In the genomic region with DNA sequence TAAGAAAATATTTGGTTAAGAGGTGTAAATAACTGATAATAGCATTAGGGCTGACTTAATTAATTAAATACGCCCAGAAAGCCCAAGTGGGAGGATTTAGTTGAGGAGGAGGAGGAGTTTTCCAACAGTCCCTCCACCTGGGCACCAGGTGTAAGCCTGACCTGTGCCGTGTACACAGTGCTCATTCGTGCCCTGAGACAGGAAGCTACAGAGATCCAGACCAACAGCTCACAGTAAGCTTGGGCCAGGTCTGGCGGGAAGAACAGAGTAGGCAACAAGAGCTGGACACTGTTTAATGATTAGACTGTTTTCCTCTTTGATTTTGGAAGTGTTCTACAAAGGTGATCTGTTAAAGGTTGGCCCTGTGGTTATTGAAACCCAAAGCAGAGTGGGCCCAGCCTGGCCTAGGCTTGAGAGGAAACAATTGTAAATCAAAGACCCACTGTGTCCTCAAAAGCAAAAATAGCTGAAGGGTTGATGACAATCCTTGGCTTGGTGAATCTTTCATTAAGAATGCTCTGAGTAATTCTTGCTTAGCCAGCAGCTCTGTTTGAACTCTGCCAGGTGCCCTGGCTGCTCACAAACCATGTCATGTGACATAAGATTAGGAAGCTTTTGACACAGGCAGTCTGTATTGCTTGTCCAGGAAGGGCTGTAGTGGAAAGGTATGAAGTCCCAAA, we compare ENCODE assay signal across 8 cellular contexts. TPM values are rescaled to one million over a fixed set of nuclear protein-coding genes. Genes with fewer than 3 reads are reported as not detected.
DNase-seq lines count a peak whose midpoint lies in the region; ATAC-seq, FAIRE-seq and TF ChIP-seq lines count a peak whose summit lies in the region.

No MANE protein-coding gene starts in this region.

- FAIRE-seq in HepG2 (lab: Jason Lieb, UNC) = peak; percentile 64

- no peaks in the 10 kb centered on the region for H4K20me1 ChIP-seq in HepG2 (ENCODE audit: insufficient read depth, low read length)

- peak overlapping the region in 6 of 7 donors; percentile 8 to 74 (median 64) for H3K27ac Mint-ChIP-seq in CD14-positive monocyte

- CTCF ChIA-PET in HepG2 (lab: Yijun Ruan, JAX; ENCODE audit: low intra/inter-chr PET ratio, low total read pairs) = no interaction called here

- peak overlapping the region; percentile 31; the same call in 1 of the 2 replicates for H3K9ac ChIP-seq in HepG2 (ENCODE audit: insufficient read depth, low read depth, low read length)

- H3K36me3 Mint-ChIP-seq in CD14-positive monocyte = peaks cover 8 to 31% of the 10 kb centered on the region in 2 donors

- H3K4me2 ChIP-seq in HepG2 (ENCODE audit: low read depth, low read length) = peak overlapping the region; percentile 74

- peak overlapping the region in 2 of 3 experiments; percentile 3 to 33; a peak in 2 of 6 replicates for H3K4me3 ChIP-seq in HepG2 (replicated peaks in 1 of 3; ENCODE audit: insufficient read depth in 1 of 3, low read depth in 2 of 3, low read length in 3 of 3)

- TF ChIP-seq CTCF in CD14-positive monocyte (IDR thresholded peaks at IDR 0.05) (no peak), HepG2 (CRISPR knock-in tag; IDR thresholded peaks at IDR 0.05) (no peak)

- intact Hi-C loops in CD14-positive monocyte (cut with micrococcal nuclease) (no loop called here), HepG2 (cut with micrococcal nuclease; ENCODE audit: unreplicated experiment) (loop anchor here (1.0 kb wide), 1 partner anchor 7 kb away; no protein-coding TSS in a partner anchor)

- TF ChIP-seq EP300 in HepG2 (IDR thresholded peaks at IDR 0.05; ENCODE audit: low read depth in 2 of 2, low read length in 2 of 2) = no peak
- TF ChIP-seq EP300 in HepG2 (CRISPR knock-in tag; IDR thresholded peaks at IDR 0.05; ENCODE audit: borderline replicate concordance) = no peak

- H2AFZ ChIP-seq in HepG2 (ENCODE audit: low read length) = no peak overlapping the region

- H3K9me3 Mint-ChIP-seq in CD14-positive monocyte = peaks cover 0 to 7% (median 4%) of the 10 kb centered on the region in 7 donors

- H3K27ac ChIP-seq in HepG2 (ENCODE audit: extremely low read length, insufficient read depth, low read length) = peak overlapping the region; percentile 40

- H3K36me3 ChIP-seq in HepG2 (replicated peaks in 1 of 2; ENCODE audit: control insufficient read depth in 1 of 2, insufficient read depth in 2 of 2, low read length in 2 of 2) = no peaks in the 10 kb centered on the region

- DNase-seq in CD14-positive monocyte (ENCODE audit: low spot score) (no peak), amniotic stem cell (lab: John Stamatoyannopoulos, UW) (peak; percentile 22), HepG2 (ENCODE audit: low spot score) (peak; percentile 76), KG1 (lab: John Stamatoyannopoulos, UW) (no peak), GDM1 (lab: John Stamatoyannopoulos, UW) (no peak)

- peaks cover 0 to 2% (median 0%) of the 10 kb centered on the region in 3 donors for H3K27me3 Mint-ChIP-seq in CD14-positive monocyte (ENCODE audit: low read depth in 3 of 3)

- no peak for TF ChIP-seq RAD21 in HepG2 (CRISPR knock-in tag; IDR thresholded peaks at IDR 0.05)

- WGBS in HepG2 (ENCODE audit: low lambda C conversion rate) = 10% methylated on average over 4 of the region's 4 CpGs

- no peaks in the 10 kb centered on the region; a peak in 1 of 5 replicates for H3K27me3 ChIP-seq in HepG2 (ENCODE audit: control insufficient read depth in 1 of 2, insufficient read depth in 2 of 2, low read length in 2 of 2)

- in situ Hi-C loops in HepG2 (cut with HindIII; ENCODE audit: extremely low pct_ligation_motif_present, low pct_unique_long_range_greater_than_20kb) = no loop called here

- H3K4me1 Mint-ChIP-seq in CD14-positive monocyte = peaks cover 79% of the 10 kb centered on the region

- no peak for TF ChIP-seq POLR2A in HepG2 (IDR thresholded peaks at IDR 0.05; ENCODE audit: insufficient read depth in 1 of 2, low read depth in 2 of 2, low read length in 2 of 2)

- peaks cover 35% of the 10 kb centered on the region for H3K4me1 ChIP-seq in HepG2 (ENCODE audit: insufficient read depth, low read length)

- ATAC-seq in HG02759 (IDR thresholded peaks at IDR 0.05; ENCODE audit: unreplicated experiment) = peak; percentile 42
- ATAC-seq in HepG2 = peak; percentile 92
- no peak for ATAC-seq in GM21528 (IDR thresholded peaks at IDR 0.05; ENCODE audit: low FRiP score, unreplicated experiment)
- ATAC-seq in GM21515 (IDR thresholded peaks at IDR 0.05; ENCODE audit: unreplicated experiment) = no peak

- no peaks in the 10 kb centered on the region for H3K79me2 ChIP-seq in HepG2 (ENCODE audit: insufficient read depth, low read length)

- BruUV-seq in HepG2 (replicated peaks; lab: Mats Ljungman, UMichigan) = no TSS peak

- no peak overlapping the region for H3K4me3 Mint-ChIP-seq in CD14-positive monocyte

- POLR2A ChIA-PET in HepG2 (lab: Yijun Ruan, JAX) = interaction anchor here (0.9 to 1.5 kb wide), 3 partner anchors 11 to 14 kb away, joined by 3 to 4 read pairs (median 3); no protein-coding TSS in a partner anchor

- H3K9me3 ChIP-seq in HepG2 (ENCODE audit: low read length) = no peaks in the 10 kb centered on the region

TF ChIP-seq in HepG2, 621 proteins besides CTCF, POLR2A, EP300 and RAD21 (continues in another document):
- TF ChIP-seq HNRNPL (IDR thresholded peaks at IDR 0.05; ENCODE audit: low read depth, low read length) (no peak), ZNF143 (CRISPR knock-in tag; IDR thresholded peaks at IDR 0.05) (no peak), TMF1 (CRISPR knock-in tag; IDR thresholded peaks at IDR 0.05; ENCODE audit: low read depth) (no peak), U2AF2 (IDR thresholded peaks at IDR 0.05; ENCODE audit: low read depth, low read length) (no peak), ZNF589 (CRISPR knock-in tag; conservative IDR thresholded peaks at IDR 0.05) (no peak), FOXJ3 (CRISPR knock-in tag; IDR thresholded peaks at IDR 0.05; ENCODE audit: borderline replicate concordance) (no peak), ARID5B (CRISPR knock-in tag; IDR thresholded peaks at IDR 0.05) (peak; percentile 23; the same call in 1 of the 2 replicates), ASH2L (IDR thresholded peaks at IDR 0.05; ENCODE audit: insufficient read length, low read depth, low read length) (no peak)

RNA-seq across cellular contexts. Expression of gene SQOR, which starts 13.8 kb away (rescaled TPM):
- polyA plus RNA-seq in CD14-positive monocyte (100 to 1,000 TPM; 232 to 292 TPM), HepG2 (2011; rRNA removed) (17.5 and 19.3 TPM in 2 replicates)
- 19.4 and 25.9 TPM in 2 replicates for total RNA-seq in HepG2 (2016; rRNA removed; fragmentation: Illumina TruSeq; extraction: Trizol)
- 14.8 and 16.6 TPM in 2 replicates for total RNA-seq in HepG2 (2016; cell fraction: cytosol; rRNA removed; fragmentation: Illumina TruSeq; extraction: Trizol; ENCODE audit: low read depth)
- total RNA-seq in HepG2 (2016; cell fraction: insoluble cytoplasmic fraction; rRNA removed; fragmentation: Illumina TruSeq; extraction: Trizol) = 19.9 and 25.8 TPM in 2 replicates
- total RNA-seq in HepG2 (2016; cell fraction: membrane; rRNA removed; fragmentation: Illumina TruSeq; extraction: Trizol) = 20.2 and 21.7 TPM in 2 replicates
- total RNA-seq in HepG2 (2016; cell fraction: nucleus; rRNA removed; fragmentation: Illumina TruSeq; extraction: Trizol) = 7.5 and 8.5 TPM in 2 replicates
- polyA plus RNA-seq in HepG2 (2011; cell fraction: cytosol; rRNA removed) = 15.4 and 18.8 TPM in 2 replicates
- polyA plus RNA-seq in HepG2 (2011; cell fraction: nucleus; rRNA removed) = 7.0 and 7.3 TPM in 2 replicates
- polyA plus RNA-seq in HepG2 (2012) = 7.7 and 8.6 TPM in 2 replicates
- 13.3 and 13.9 TPM in 2 replicates for polyA plus RNA-seq in HepG2 (2016; cell fraction: cytosol; fragmentation: Illumina TruSeq; extraction: Trizol; ENCODE audit: low read depth)
- polyA plus RNA-seq in HepG2 (2016; cell fraction: insoluble cytoplasmic fraction; fragmentation: Illumina TruSeq; extraction: Trizol; ENCODE audit: low read depth) = 20.1 and 20.6 TPM in 2 replicates
- polyA plus RNA-seq in HepG2 (2016; cell fraction: membrane; fragmentation: Illumina TruSeq; extraction: Trizol; ENCODE audit: low read depth) = 15.0 and 15.1 TPM in 2 replicates
- polyA plus RNA-seq in HepG2 (2016; cell fraction: nucleus; fragmentation: Illumina TruSeq; extraction: Trizol; ENCODE audit: insufficient read depth, low read depth) = 7.2 and 10.5 TPM in 2 replicates
- polyA minus RNA-seq in HepG2 (2011; rRNA and poly(A)+ RNA removed; ENCODE audit: low replicate concordance) = 17.0 and 23.7 TPM in 2 replicates
- polyA minus RNA-seq in HepG2 (2011; cell fraction: cytosol; rRNA and poly(A)+ RNA removed) = 8.4 and 13.7 TPM in 2 replicates
- polyA minus RNA-seq in HepG2 (2011; cell fraction: nucleus; rRNA and poly(A)+ RNA removed) = 8.0 and 12.3 TPM in 2 replicates

Comparison
In these comparisons a context has a peak if more than half of its experiments do, and no peak if none do; other contexts are left out.
1. DNase-seq: peak in amniotic stem cell (single experiment) and HepG2 (single experiment); none in CD14-positive monocyte (single experiment), KG1 (single experiment) and GDM1 (single experiment).
2. ATAC-seq: peak in HG02759 (single experiment) and HepG2 (single experiment); none in GM21528 (single experiment) and GM21515 (single experiment).
3. RNA of gene SQOR, which starts 13.8 kb away (polyA plus RNA-seq): 232 to 292 TPM in CD14-positive monocyte; 7.0 to 20.6 TPM in HepG2; every median in the first group is over 10 times any median in the second.